8 cellular contexts compared by ENCODE assay signal in genomic region chr3:123026551-123027291, GRCh38. TPM values are rescaled to one million over a fixed set of nuclear protein-coding genes. Genes with fewer than 3 reads are reported as not detected.
DNase-seq lines count a peak whose midpoint lies in the region; ATAC-seq and TF ChIP-seq lines count a peak whose summit lies in the region.

No MANE protein-coding gene starts in this region.

- intact Hi-C loops in dorsolateral prefrontal cortex (cut with DNase I) (loop anchor here in 1 of 2 donors (5.0 to 10.0 kb wide), 3 partner anchors 228 to 1479 kb away; partner anchors contain the start of genes HSPBAP1, POLQ and SLC49A4), upper lobe of right lung (cut with DNase I) (no loop called here)

- no peak overlapping the region for H3K27ac ChIP-seq in OCI-LY3 (ENCODE audit: low read length)
- peak overlapping the region in 28 of 59 donors; percentile 1 to 77 (median 50) for H3K27ac ChIP-seq in dorsolateral prefrontal cortex
- no peak overlapping the region for H3K27ac ChIP-seq in mesendoderm (ENCODE audit: low read depth, low read length)
- no peak overlapping the region for H3K27ac ChIP-seq in upper lobe of right lung

- no peak overlapping the region for H2AK5ac ChIP-seq in mesendoderm (ENCODE audit: low read length)

- H3K4me3 ChIP-seq in GM06990 (replicated peaks; ENCODE audit: low read depth, low read length) = peak overlapping the region; percentile 36
- no peak overlapping the region for H3K4me3 ChIP-seq in OCI-LY3 (ENCODE audit: low read length)
- peak overlapping the region; percentile 48 to 80 (median 69) for H3K4me3 ChIP-seq in dorsolateral prefrontal cortex
- peak overlapping the region; percentile 59 for H3K4me3 ChIP-seq in mesendoderm (ENCODE audit: low read length)
- H3K4me3 ChIP-seq in upper lobe of right lung = peak overlapping the region; percentile 58

- no peak for TF ChIP-seq CTCF in GM06990 (IDR thresholded peaks at IDR 0.05; ENCODE audit: insufficient read depth, low read length, poor library complexity, severe bottlenecking)
- TF ChIP-seq CTCF in OCI-LY3 (IDR thresholded peaks at IDR 0.05; ENCODE audit: low read depth, low read length) = no peak
- TF ChIP-seq CTCF in dorsolateral prefrontal cortex (IDR thresholded peaks at IDR 0.05 in 54 of 56, conservative IDR thresholded peaks at IDR 0.05 in 2 of 56; ENCODE audit: low read depth in 1 of 56, partially characterized antibody in 56 of 56) = no peak
- no peak for TF ChIP-seq CTCF in upper lobe of right lung (IDR thresholded peaks at IDR 0.05)

- H3K27me3 ChIP-seq in GM06990 (replicated peaks; ENCODE audit: control insufficient read depth, insufficient read depth, low read length) = peaks cover 5% of the 10 kb centered on the region
- H3K27me3 ChIP-seq in OCI-LY3 (ENCODE audit: low read depth, low read length) = peaks cover 41% of the 10 kb centered on the region
- peaks cover 0 to 18% (median 0%) of the 10 kb centered on the region in 45 donors for H3K27me3 ChIP-seq in dorsolateral prefrontal cortex
- H3K27me3 ChIP-seq in mesendoderm (ENCODE audit: insufficient read depth, low read length, poor library complexity) = peaks cover 3% of the 10 kb centered on the region
- H3K27me3 ChIP-seq in upper lobe of right lung = peaks cover 45% of the 10 kb centered on the region

- peaks cover 2% of the 10 kb centered on the region for H3K79me1 ChIP-seq in mesendoderm (ENCODE audit: low read length)

- peak overlapping the region; percentile 17 for H3K23ac ChIP-seq in mesendoderm (ENCODE audit: low read length)

- WGBS in mesendoderm (ENCODE audit: extremely low coverage, insufficient coverage, low lambda C conversion rate) = no CpG with 5 or more reads among the region's 64 CpGs

- H4K20me1 ChIP-seq in OCI-LY3 (ENCODE audit: insufficient read depth, low read length) = no peaks in the 10 kb centered on the region

- no peaks in the 10 kb centered on the region for H3K36me3 ChIP-seq in GM06990 (ENCODE audit: control insufficient read depth, insufficient read depth, low read length)
- H3K36me3 ChIP-seq in OCI-LY3 (replicated peaks; ENCODE audit: low read depth, low read length) = no peaks in the 10 kb centered on the region
- no peaks in the 10 kb centered on the region for H3K36me3 ChIP-seq in mesendoderm (ENCODE audit: control insufficient read depth, insufficient read depth, low read length)
- H3K36me3 ChIP-seq in upper lobe of right lung = no peaks in the 10 kb centered on the region

- peak overlapping the region; percentile 2 for H3K18ac ChIP-seq in mesendoderm (ENCODE audit: low read length)

- H3K79me2 ChIP-seq in OCI-LY3 (ENCODE audit: low read length) (no peaks in the 10 kb centered on the region), mesendoderm (ENCODE audit: control insufficient read depth, insufficient read depth, low read length) (no peaks in the 10 kb centered on the region)

- ATAC-seq in upper lobe of right lung = peak; percentile 51

- H3K56ac ChIP-seq in mesendoderm (ENCODE audit: low read length) = peak overlapping the region; percentile 93

- H3K9me3 ChIP-seq in OCI-LY3 (ENCODE audit: insufficient read depth, low read length) (no peaks in the 10 kb centered on the region), upper lobe of right lung (no peaks in the 10 kb centered on the region)

- no peak overlapping the region for H2BK15ac ChIP-seq in mesendoderm (replicated peaks; ENCODE audit: low read depth)

- no peak overlapping the region for H4K5ac ChIP-seq in mesendoderm (ENCODE audit: low read length)

- H3K4me2 ChIP-seq in OCI-LY3 (ENCODE audit: low read length) (0 out of 2 replicates have a peak overlapping the region, but pooled peaks have one; percentile 99), mesendoderm (ENCODE audit: low read length) (peak overlapping the region; percentile 94)

- H3K9ac ChIP-seq in OCI-LY3 (ENCODE audit: low read length) (no peak overlapping the region), mesendoderm (ENCODE audit: low read length) (peak overlapping the region; percentile 82)

- H2AFZ ChIP-seq in OCI-LY3 (ENCODE audit: low read depth, low read length) = no peak overlapping the region

- H3K4me1 ChIP-seq in OCI-LY3 (ENCODE audit: low read length) = peaks cover 5% of the 10 kb centered on the region; the same call in 1 of the 2 replicates
- H3K4me1 ChIP-seq in mesendoderm (ENCODE audit: control insufficient read depth, low read depth, low read length) = peaks cover 8% of the 10 kb centered on the region
- H3K4me1 ChIP-seq in upper lobe of right lung = peaks cover 25% of the 10 kb centered on the region

- DNase-seq in GM06990 (ENCODE audit: extremely low read depth, insufficient read length) = no peak
- peak in 5 of 10 donors; percentile 5 to 59 (median 43) for DNase-seq in dorsolateral prefrontal cortex
- DNase-seq in mesendoderm = peak; percentile 75
- DNase-seq in upper lobe of right lung = peak; percentile 69
- DNase-seq in NCI-H1930 (lab: John Stamatoyannopoulos, UW) = no peak
- no peak for DNase-seq in SIG-M5 (lab: John Stamatoyannopoulos, UW)
- no peak for DNase-seq in NCI-H2029 (lab: John Stamatoyannopoulos, UW)

- no peak overlapping the region for H2BK5ac ChIP-seq in mesendoderm (ENCODE audit: low read length)

- H4K8ac ChIP-seq in mesendoderm (ENCODE audit: low read depth, low read length) = no peak overlapping the region

- H3K4ac ChIP-seq in mesendoderm (ENCODE audit: low read depth, low read length) = no peak overlapping the region

- H2BK120ac ChIP-seq in mesendoderm (ENCODE audit: low read depth, low read length) = no peak overlapping the region

RNA-seq across cellular contexts. Expression of gene SEMA5B, which starts 0.8 kb away (rescaled TPM):
- 10 to 100 TPM in 115 of 120 experiments, 1 to 10 TPM in 5; 7.1 to 30.8 (median 17.0) TPM for total RNA-seq in dorsolateral prefrontal cortex
- 2.2 TPM for polyA plus RNA-seq in mesendoderm (2013, experiment 1 of 2)
- 1.9 TPM for polyA plus RNA-seq in mesendoderm (2013, experiment 2 of 2)
- 2.3 TPM for total RNA-seq in upper lobe of right lung

RNA-seq across cellular contexts. Expression of gene PDIA5, which starts 40.1 kb away (rescaled TPM):
- total RNA-seq in dorsolateral prefrontal cortex (10 to 100 TPM in 15 of 120 experiments, 1 to 10 TPM in 105; 2.2 to 14.0 (median 6.8) TPM), upper lobe of right lung (33.6 TPM)
- 28.4 TPM for polyA plus RNA-seq in mesendoderm (2013, experiment 1 of 2)
- 27.6 TPM for polyA plus RNA-seq in mesendoderm (2013, experiment 2 of 2)

Comparison
In these comparisons a context has a peak if more than half of its experiments do, and no peak if none do; other contexts are left out.
1. DNase-seq: peak in mesendoderm (single experiment) and upper lobe of right lung (single experiment); none in GM06990 (single experiment), NCI-H1930 (0 of 2), SIG-M5 (single experiment) and NCI-H2029 (single experiment).